ENCODE assay signal across 21 cellular contexts in genomic region chr11:33712436-33712835, GRCh38. TPM values are rescaled to one million over a fixed set of nuclear protein-coding genes. Genes with fewer than 3 reads are reported as not detected.
A peak's percentile ranks its signal among the peaks of the same experiment; 100 is the strongest.
DNase-seq lines count a peak whose midpoint lies in the region; ATAC-seq, FAIRE-seq and TF ChIP-seq lines count a peak whose summit lies in the region.
"Had no signal": no experiment of that assay in that cellular context is flagged by ENCODE, and none has a peak within 500 bp of the region (broad histone marks: within the 10 kb centered on the region; RNA-seq: fewer than 3 reads in every experiment).

No MANE protein-coding gene starts in this region.

- H3K9me3 ChIP-seq in heart left ventricle (no peaks in the 10 kb centered on the region), gastrocnemius medialis (no peaks in the 10 kb centered on the region)
- H3K9me3 ChIP-seq: A549, BLaER1 had no signal

- H3K27ac ChIP-seq in heart left ventricle (peak overlapping the region in 7 of 12 donors; percentile 2 to 80 (median 35)), epithelial cell of prostate (peak overlapping the region; percentile 81), gastrocnemius medialis (peak overlapping the region in 3 of 4 donors; percentile 92 to 99 (median 92))
- H3K27ac ChIP-seq: 22Rv1, A549, BLaER1 had no signal

- DNase-seq in heart left ventricle = no peak
- no peak for DNase-seq in left cardiac atrium
- DNase-seq in NCI-H2171 treated with DMSO at 0.1 percent for 48 hours (lab: John Stamatoyannopoulos, UW) = peak; percentile 83
- DNase-seq in epithelial cell of prostate (ENCODE audit: low read depth, low spot score) = no peak
- DNase-seq in gastrocnemius medialis = no peak
- no peak for DNase-seq in NCI-H82 (lab: John Stamatoyannopoulos, UW)
- DNase-seq in erythroblast (lab: John Stamatoyannopoulos, UW) = no peak
- DNase-seq in GM12891 (ENCODE audit: insufficient read length, low spot score) = no peak
- DNase-seq: CD4-positive, alpha-beta memory T cell; DMS153; DMS79; GDM1; H9 had no signal

- TF ChIP-seq CTCF in heart left ventricle (IDR thresholded peaks at IDR 0.05) = no peak
- TF ChIP-seq CTCF in gastrocnemius medialis (IDR thresholded peaks at IDR 0.05 in 4 of 5, conservative IDR thresholded peaks at IDR 0.05 in 1 of 5) = no peak

- in situ Hi-C loops in gastrocnemius medialis (cut with MboI; ENCODE audit: low sequenced_read_pairs in 4 of 4) = no loop called here

- no peak for FAIRE-seq in GM12891 (lab: Jason Lieb, UNC)
- FAIRE-seq: A549, H1, HepG2 had no signal

- H3K27me3 ChIP-seq in heart left ventricle = no peaks in the 10 kb centered on the region
- no peaks in the 10 kb centered on the region for H3K27me3 ChIP-seq in gastrocnemius medialis
- H3K27me3 ChIP-seq: BLaER1 had no signal

- TF ChIP-seq POLR2A in heart left ventricle (IDR thresholded peaks at IDR 0.05) (no peak), gastrocnemius medialis (IDR thresholded peaks at IDR 0.05) (no peak), erythroblast (IDR thresholded peaks at IDR 0.05; ENCODE audit: low read length) (no peak), GM12891 (IDR thresholded peaks at IDR 0.05; ENCODE audit: low read depth, low read length) (no peak)

- ATAC-seq in heart left ventricle (no peak), left cardiac atrium (no peak), gastrocnemius medialis (no peak)
- ATAC-seq: A549, HepG2 had no signal

- H3K4me3 ChIP-seq in heart left ventricle = no peak overlapping the region
- H3K4me3 ChIP-seq in gastrocnemius medialis = no peak overlapping the region
- H3K4me3 ChIP-seq: A549, BLaER1 had no signal

- intact Hi-C loops in heart left ventricle (cut with DNase I) = no loop called here
- intact Hi-C loops in left cardiac atrium (cut with DNase I) = no loop called here
- intact Hi-C loops in gastrocnemius medialis (cut with DNase I; ENCODE audit: low total_unique reads) = no loop called here

- peaks cover 0 to 99% (median 93%) of the 10 kb centered on the region in 9 donors for H3K36me3 ChIP-seq in heart left ventricle
- peaks cover 2 to 78% of the 10 kb centered on the region in 2 donors for H3K36me3 ChIP-seq in gastrocnemius medialis

- H3K4me1 ChIP-seq in heart left ventricle (peaks cover 10 to 86% (median 58%) of the 10 kb centered on the region in 12 donors), gastrocnemius medialis (peaks cover 36 to 52% of the 10 kb centered on the region in 2 donors)
- H3K4me1 ChIP-seq: BLaER1 had no signal

- WGBS in heart left ventricle, 4 donors = 70 to 83% (median 79%) methylated on average over 3 of the region's 3 CpGs

TF ChIP-seq in GM12891, 5 proteins besides CTCF, POLR2A, EP300 and RAD21:
- TF ChIP-seq POU2F2 (IDR thresholded peaks at IDR 0.05; ENCODE audit: low read depth, low read length) (no peak), PAX5 (IDR thresholded peaks at IDR 0.05; ENCODE audit: insufficient read depth, low read length, severe bottlenecking) (no peak), TAF1 (IDR thresholded peaks at IDR 0.05; ENCODE audit: low read depth, low read length) (no peak), POLR2AphosphoS5 (IDR thresholded peaks at IDR 0.05; ENCODE audit: low read depth, low read length) (no peak), SPI1 (IDR thresholded peaks at IDR 0.05; ENCODE audit: low read depth, low read length) (no peak)

RNA-seq across cellular contexts. Expression of gene C11orf91, which starts 11.8 kb away (rescaled TPM):
- under 1 TPM in 4 of 9 donors, not detected in 5; 0.56 to 1.00 (median 0.70) TPM for total RNA-seq in heart left ventricle
- polyA plus RNA-seq in heart left ventricle = not detected
- 1 to 10 TPM in 1 of 2 donors, under 1 TPM in 1; 0.29 to 1.7 TPM for total RNA-seq in left cardiac atrium
- total RNA-seq in gastrocnemius medialis = not detected
- polyA plus RNA-seq in GM12891 (2012; ENCODE audit: low read depth, missing spikeins) = not detected
- total RNA-seq: Daoy, H1, H9 had no signal
- polyA plus RNA-seq: AG04450; CD14-positive monocyte; CD4-positive, alpha-beta memory T cell; H1; HepG2 had no signal

RNA-seq across cellular contexts. Expression of gene CD59, which starts 23.8 kb away (rescaled TPM):
- 1,000 to 10,000 TPM in 3 of 9 donors, 100 to 1,000 TPM in 6; 588 to 1,434 (median 930) TPM for total RNA-seq in heart left ventricle
- 1,000 to 10,000 TPM in 1 of 2 donors, 100 to 1,000 TPM in 1; 133 to 1,175 TPM for polyA plus RNA-seq in heart left ventricle
- total RNA-seq in left cardiac atrium = 100 to 1,000 TPM; 633 to 874 TPM
- 100 to 1,000 TPM; 476 to 717 (median 695) TPM for total RNA-seq in gastrocnemius medialis
- polyA plus RNA-seq in GM12891 (2012; ENCODE audit: low read depth, missing spikeins) = 126 TPM

Comparison
In these comparisons a context has a peak if more than half of its experiments do, and no peak if none do; other contexts are left out.
1. H3K27ac ChIP-seq: peak in every context shown above with its lines; median percentile 92 in gastrocnemius medialis; 81 in epithelial cell of prostate; 35 in heart left ventricle.